In genomic region chr13:46345400-46345799, GRCh38 we compare ENCODE assay signal across 16 cellular contexts.
"Had no signal": no experiment of that assay in that cellular context is flagged by ENCODE, and none has a peak within 500 bp of the region (broad histone marks: within the 10 kb centered on the region; RNA-seq: fewer than 3 reads in every experiment).

No MANE protein-coding gene starts in this region.

- H3K27ac ChIP-seq: psoas muscle, stomach, thoracic aorta had no signal

- H3K27me3 ChIP-seq: stomach had no signal

- H3K27ac Mint-ChIP-seq: activated naive CD4-positive, alpha-beta T cell treated with anti-CD3 and anti-CD28 coated beads, Interleukin-2, amount 10 ng/mL, durations not matched to agents 7 days and 5 days; activated T-helper 17 cell treated with anti-CD3 and anti-CD28 coated beads, Interleukin-2, amount 50 U/mL, for 72 hours; immature natural killer cell; naive thymus-derived CD4-positive, alpha-beta T cell; T-helper 17 cell had no signal

- DNase-seq: activated CD4-positive, alpha-beta T cell treated with anti-CD3 and anti-CD28 coated beads, Interleukin-2, amount 50 U/mL, for 1 hour; activated naive CD4-positive, alpha-beta T cell treated with anti-CD3 and anti-CD28 coated beads, Interleukin-2, amount 10 ng/mL, durations not matched to agents 7 days and 5 days; activated T-cell treated with anti-CD3 and anti-CD28 coated beads for 4 hours; cortex of kidney; effector CD8-positive, alpha-beta T cell; immature natural killer cell; left cardiac atrium; naive thymus-derived CD4-positive, alpha-beta T cell; psoas muscle; stimulated activated CD4-positive, alpha-beta T cell treated with anti-CD3 and anti-CD28 coated beads, Interleukin-4, amount 100 ng/mL, for 24 hours; stomach; T-helper 17 cell had no signal

- FAIRE-seq: TTC549 had no signal

- H3K36me3 Mint-ChIP-seq: activated naive CD4-positive, alpha-beta T cell treated with anti-CD3 and anti-CD28 coated beads, Interleukin-2, amount 10 ng/mL, durations not matched to agents 7 days and 5 days; immature natural killer cell had no signal

- H3K4me1 ChIP-seq: psoas muscle, stomach had no signal

- H3K4me3 ChIP-seq: psoas muscle, stomach, thoracic aorta had no signal

- H3K9me3 Mint-ChIP-seq: activated naive CD4-positive, alpha-beta T cell treated with anti-CD3 and anti-CD28 coated beads, Interleukin-2, amount 10 ng/mL, durations not matched to agents 7 days and 5 days; activated T-helper 17 cell treated with anti-CD3 and anti-CD28 coated beads, Interleukin-2, amount 50 U/mL, for 72 hours; central memory CD8-positive, alpha-beta T cell; immature natural killer cell had no signal

- H3K4me3 Mint-ChIP-seq: activated naive CD4-positive, alpha-beta T cell treated with anti-CD3 and anti-CD28 coated beads, Interleukin-2, amount 10 ng/mL, durations not matched to agents 7 days and 5 days; activated T-helper 17 cell treated with anti-CD3 and anti-CD28 coated beads, Interleukin-2, amount 50 U/mL, for 72 hours; central memory CD8-positive, alpha-beta T cell; immature natural killer cell; naive thymus-derived CD4-positive, alpha-beta T cell; T-helper 17 cell had no signal

- ATAC-seq: activated T-helper 17 cell treated with anti-CD3 and anti-CD28 coated beads, Interleukin-2, amount 50 U/mL, for 72 hours; naive thymus-derived CD4-positive, alpha-beta T cell; psoas muscle; T-helper 17 cell had no signal

- H3K9me3 ChIP-seq: psoas muscle, stomach, thoracic aorta had no signal

- H3K36me3 ChIP-seq: stomach, thoracic aorta had no signal
